Comparison of ENCODE assay signal across 24 cellular contexts in the genomic region with DNA sequence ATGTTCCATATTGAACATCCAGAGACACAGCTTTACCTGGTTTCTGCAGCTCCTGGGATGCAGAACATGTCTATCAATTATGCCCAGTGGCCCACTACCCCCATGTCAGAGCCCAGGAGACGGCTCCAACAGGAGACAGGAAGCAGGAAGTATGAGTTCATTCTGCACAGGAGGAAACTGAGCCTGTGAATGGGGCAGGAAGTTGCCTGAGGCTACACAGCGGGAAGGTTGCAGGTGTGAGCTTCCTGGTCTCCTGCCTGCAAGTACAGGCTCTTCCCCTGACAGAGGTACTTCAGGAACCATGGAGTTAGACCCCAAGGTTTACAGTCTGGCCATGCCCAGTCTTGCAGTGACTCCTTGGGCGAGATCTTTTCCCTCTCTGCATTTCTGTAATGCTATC. TPM values are rescaled to one million over a fixed set of nuclear protein-coding genes. Genes with fewer than 3 reads are reported as not detected.
DNase-seq lines count a peak whose midpoint lies in the region; ATAC-seq and TF ChIP-seq lines count a peak whose summit lies in the region.
"Had no signal": no experiment of that assay in that cellular context is flagged by ENCODE, and none has a peak within 500 bp of the region (broad histone marks: within the 10 kb centered on the region; RNA-seq: fewer than 3 reads in every experiment).

No MANE protein-coding gene starts in this region.

- H3K27ac ChIP-seq in right cardiac atrium (ENCODE audit: low read length) (no peak overlapping the region), heart right ventricle (no peak overlapping the region), RWPE2 (ENCODE audit: poor library complexity, severe bottlenecking) (peak overlapping the region; percentile 33)
- H3K27ac ChIP-seq: gastrocnemius medialis, parathyroid adenoma, sigmoid colon, SJSA1, VCaP had no signal

- WGBS in right cardiac atrium = 55% methylated on average over 3 of the region's 3 CpGs
- WGBS in heart right ventricle, 2 donors = 39 to 54% methylated on average over 3 of the region's 3 CpGs

- no peak overlapping the region for H3K4me3 ChIP-seq in right cardiac atrium (ENCODE audit: low read length)
- no peak overlapping the region for H3K4me3 ChIP-seq in heart right ventricle
- no peak overlapping the region for H3K4me3 ChIP-seq in RWPE2 (ENCODE audit: severe bottlenecking)
- H3K4me3 ChIP-seq: gastrocnemius medialis, sigmoid colon, SJSA1 had no signal

- ATAC-seq in right cardiac atrium (no peak), heart right ventricle (no peak), RWPE2 (ENCODE audit: low read depth) (no peak; the same call in 2 of the 3 replicates), esophagus mucosa (peak; percentile 43), sciatic nerve (no peak)
- ATAC-seq: gastrocnemius medialis; naive thymus-derived CD8-positive, alpha-beta T cell; Panc1 had no signal

- H3K27me3 ChIP-seq in right cardiac atrium (ENCODE audit: control insufficient read depth, insufficient read depth) (no peaks in the 10 kb centered on the region), heart right ventricle (peaks cover 0 to 52% (median 5%) of the 10 kb centered on the region in 7 donors), RWPE2 (ENCODE audit: insufficient read depth, poor library complexity, severe bottlenecking) (no peaks in the 10 kb centered on the region)
- H3K27me3 ChIP-seq: sigmoid colon, SJSA1 had no signal

- H3K9me3 ChIP-seq in right cardiac atrium (ENCODE audit: control insufficient read depth, low read length) (no peaks in the 10 kb centered on the region), heart right ventricle (peaks cover 0 to 22% (median 11%) of the 10 kb centered on the region in 11 donors), RWPE2 (ENCODE audit: severe bottlenecking) (no peaks in the 10 kb centered on the region)
- H3K9me3 ChIP-seq: Caco-2, SJSA1 had no signal

- H3K36me3 ChIP-seq in heart right ventricle (no peaks in the 10 kb centered on the region), RWPE2 (ENCODE audit: low read depth) (no peaks in the 10 kb centered on the region)
- H3K36me3 ChIP-seq: gastrocnemius medialis, sigmoid colon had no signal

- peak; percentile 1 to 9 (median 3) for DNase-seq in right cardiac atrium
- no peak for DNase-seq in heart right ventricle
- no peak for DNase-seq in RWPE2 (ENCODE audit: low spot score)
- no peak for DNase-seq in GF-D8 (lab: John Stamatoyannopoulos, UW)
- DNase-seq in NK-92 (lab: John Stamatoyannopoulos, UW; ENCODE audit: unreplicated experiment) = no peak
- no peak for DNase-seq in central memory CD4-positive, alpha-beta T cell
- no peak for DNase-seq in sciatic nerve (ENCODE audit: low spot score)
- DNase-seq: activated CD4-positive, alpha-beta T cell treated with anti-CD3 and anti-CD28 coated beads, Interleukin-2, amount 50 U/mL, for 1 hour; activated CD8-positive, alpha-beta memory T cell treated with anti-CD3 and anti-CD28 coated beads, Interleukin-2, amount 50 U/mL, for 4 hours; activated gamma-delta T cell; Caco-2; gastrocnemius medialis; GOT3; kidney glomerular epithelial cell; naive thymus-derived CD8-positive, alpha-beta T cell; NCI-H1417 treated with DMSO at 0.1 percent for 48 hours; sigmoid colon; substantia nigra; T-helper 2 cell had no signal

- no peak for TF ChIP-seq CTCF in heart right ventricle (IDR thresholded peaks at IDR 0.05)
- TF ChIP-seq CTCF in RWPE2 (IDR thresholded peaks at IDR 0.05; ENCODE audit: poor library complexity, severe bottlenecking) = no peak

- intact Hi-C loops in right cardiac atrium (cut with DNase I) = no loop called here
- intact Hi-C loops in heart right ventricle (cut with DNase I) = no loop called here
- intact Hi-C loops in sciatic nerve (cut with DNase I) = no loop called here

- H3K4me1 ChIP-seq in right cardiac atrium (ENCODE audit: control insufficient read depth, insufficient read depth, low read length) (no peaks in the 10 kb centered on the region), heart right ventricle (peaks cover 8 to 26% (median 14%) of the 10 kb centered on the region in 9 donors), RWPE2 (ENCODE audit: insufficient read depth, poor library complexity, severe bottlenecking) (peaks cover 16% of the 10 kb centered on the region)
- H3K4me1 ChIP-seq: Caco-2, parathyroid adenoma had no signal

RNA-seq across cellular contexts. Expression of a gene that starts 2.8 kb away (rescaled TPM):
- total RNA-seq in right cardiac atrium = 10 to 100 TPM in 1 of 4 donors, 1 to 10 TPM in 3; 2.8 to 15.0 (median 3.9) TPM
- polyA plus RNA-seq in right cardiac atrium = 3.5 TPM
- 10 to 100 TPM in 1 of 10 donors, 1 to 10 TPM in 9; 2.3 to 15.6 (median 3.3) TPM for total RNA-seq in heart right ventricle
- polyA plus RNA-seq in heart right ventricle = 10 to 100 TPM in 1 of 2 donors, 1 to 10 TPM in 1; 1.6 to 10.3 TPM
- total RNA-seq in esophagus mucosa = 35.0 TPM
- total RNA-seq in sciatic nerve = 31.1 TPM
- total RNA-seq: naive thymus-derived CD8-positive, alpha-beta T cell had no signal

RNA-seq across cellular contexts. Expression of a gene that starts 47.3 kb away (rescaled TPM):
- 100 to 1,000 TPM in 1 of 4 donors, 10 to 100 TPM in 3; 84.7 to 112 (median 95.3) TPM for total RNA-seq in right cardiac atrium
- 116 TPM for polyA plus RNA-seq in right cardiac atrium
- total RNA-seq in heart right ventricle = 100 to 1,000 TPM in 1 of 10 donors, 10 to 100 TPM in 9; 66.1 to 104 (median 81.9) TPM
- 100 to 1,000 TPM; 129 to 147 TPM for polyA plus RNA-seq in heart right ventricle
- total RNA-seq in esophagus mucosa = 82.4 TPM
- total RNA-seq in sciatic nerve = 125 TPM

Comparison
In these comparisons a context has a peak if more than half of its experiments do, and no peak if none do; other contexts are left out.
1. DNase-seq: peak in right cardiac atrium (3 of 3); none in heart right ventricle (0 of 2), RWPE2 (single experiment), GF-D8 (single experiment), NK-92 (single experiment), central memory CD4-positive, alpha-beta T cell (single experiment) and sciatic nerve (single experiment).